ENCODE assay signal across 20 cellular contexts in the genomic region with DNA sequence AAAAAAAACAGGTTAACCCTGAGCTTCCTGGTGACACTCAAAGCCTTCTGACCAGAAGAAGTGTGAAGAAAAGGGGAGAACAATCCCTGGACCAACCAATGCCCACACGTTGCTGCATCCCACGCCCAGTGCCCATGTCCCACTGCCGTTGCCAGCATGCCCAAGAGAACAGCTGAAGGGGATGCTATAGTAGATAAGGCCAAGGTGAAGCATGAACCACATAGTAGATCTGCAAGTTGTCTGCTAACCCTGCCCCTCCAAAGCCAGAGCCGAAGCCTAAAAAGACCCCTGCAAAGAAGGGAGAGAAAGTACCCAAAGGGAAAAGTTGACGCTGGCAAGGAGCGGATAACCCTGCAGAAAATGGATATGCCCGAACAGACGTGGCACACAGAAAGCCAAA. TPM values are rescaled to one million over a fixed set of nuclear protein-coding genes. Genes with fewer than 3 reads are reported as not detected.
A peak's percentile ranks its signal among the peaks of the same experiment; 100 is the strongest.
DNase-seq lines count a peak whose midpoint lies in the region; ATAC-seq and TF ChIP-seq lines count a peak whose summit lies in the region.
"Had no signal": no experiment of that assay in that cellular context is flagged by ENCODE, and none has a peak within 500 bp of the region (broad histone marks: within the 10 kb centered on the region; RNA-seq: fewer than 3 reads in every experiment).

No MANE protein-coding gene starts in this region.

- H3K4me1 Mint-ChIP-seq in activated naive CD4-positive, alpha-beta T cell treated with anti-CD3 and anti-CD28 coated beads for 36 hours (ENCODE audit: low read depth) = peaks cover 62% of the 10 kb centered on the region
- H3K4me1 Mint-ChIP-seq in activated T-helper 2 cell treated with anti-CD3 and anti-CD28 coated beads, Interferon-gamma antibody, Interleukin-2, Interleukin-4, amounts not matched to agents 10 μg/mL and 5 μg/mL and 100 μg/mL, durations not matched to agents 14 hours and 24 hours and 36 hours (ENCODE audit: low read depth) = peaks cover 70% of the 10 kb centered on the region
- peaks cover 71% of the 10 kb centered on the region for H3K4me1 Mint-ChIP-seq in stimulated activated naive CD8-positive, alpha-beta T cell treated with anti-CD3 and anti-CD28 coated beads, Interleukin-15, amount 100 ng/mL, for 72 hours

- TF ChIP-seq POLR2A in gastroesophageal sphincter (IDR thresholded peaks at IDR 0.05) = no peak

- CTCF ChIA-PET in activated naive CD4-positive, alpha-beta T cell treated with anti-CD3 and anti-CD28 coated beads for 36 hours (lab: Charles Lee) = interaction anchor here (0.6 to 4.4 kb wide), 4 partner anchors 10 to 29 kb away, joined by 3 to 52 read pairs (median 7); no protein-coding TSS in a partner anchor
- CTCF ChIA-PET in SK-N-SH (lab: Yijun Ruan, JAX) = interaction anchor here (0.6 to 1.3 kb wide), 5 partner anchors 12 to 190 kb away, joined by 3 to 5 read pairs (median 3); no protein-coding TSS in a partner anchor

- peak overlapping the region; percentile 50; the same call in 1 of the 2 replicates for H3K27ac ChIP-seq in MM.1S (ENCODE audit: low read length)
- H3K27ac ChIP-seq in SK-N-SH (ENCODE audit: low read depth in 2 of 2, low read length in 1 of 2) = no peak overlapping the region
- H3K27ac ChIP-seq in gastroesophageal sphincter = no peak overlapping the region
- H3K27ac ChIP-seq: thoracic aorta had no signal

- H3K9me3 Mint-ChIP-seq in activated naive CD4-positive, alpha-beta T cell treated with anti-CD3 and anti-CD28 coated beads, Interleukin-2, amount 50 U/mL, for 72 hours = peaks cover 7 to 10% of the 10 kb centered on the region in 2 donors
- peaks cover 6% of the 10 kb centered on the region for H3K9me3 Mint-ChIP-seq in activated naive CD4-positive, alpha-beta T cell treated with anti-CD3 and anti-CD28 coated beads for 36 hours
- H3K9me3 Mint-ChIP-seq in activated T-helper 2 cell treated with anti-CD3 and anti-CD28 coated beads, Interferon-gamma antibody, Interleukin-2, Interleukin-4, amounts not matched to agents 10 μg/mL and 5 μg/mL and 100 μg/mL, durations not matched to agents 14 hours and 24 hours and 36 hours = peaks cover 5% of the 10 kb centered on the region
- peaks cover 6 to 8% of the 10 kb centered on the region in 2 donors for H3K9me3 Mint-ChIP-seq in stimulated activated naive CD8-positive, alpha-beta T cell treated with anti-CD3 and anti-CD28 coated beads, Interleukin-15, amount 100 ng/mL, for 72 hours

- H4K20me1 ChIP-seq in MM.1S (ENCODE audit: insufficient read depth, low read length) = no peaks in the 10 kb centered on the region
- no peaks in the 10 kb centered on the region for H4K20me1 ChIP-seq in SK-N-SH (ENCODE audit: insufficient read depth)

- H3K27me3 Mint-ChIP-seq in activated naive CD4-positive, alpha-beta T cell treated with anti-CD3 and anti-CD28 coated beads for 36 hours (ENCODE audit: low read depth) = no peaks in the 10 kb centered on the region
- no peaks in the 10 kb centered on the region for H3K27me3 Mint-ChIP-seq in activated T-helper 2 cell treated with anti-CD3 and anti-CD28 coated beads, Interferon-gamma antibody, Interleukin-2, Interleukin-4, amounts not matched to agents 10 μg/mL and 5 μg/mL and 100 μg/mL, durations not matched to agents 14 hours and 24 hours and 36 hours (ENCODE audit: low read depth)
- no peaks in the 10 kb centered on the region for H3K27me3 Mint-ChIP-seq in stimulated activated naive CD8-positive, alpha-beta T cell treated with anti-CD3 and anti-CD28 coated beads, Interleukin-15, amount 100 ng/mL, for 72 hours

- POLR2A ChIA-PET in SK-N-SH (lab: Yijun Ruan, JAX) = no interaction called here

- H3K27me3 ChIP-seq in MM.1S (replicated peaks; ENCODE audit: insufficient read depth, low read length) = 0 out of 2 replicates have a peak, but pooled peaks cover 4% of the 10 kb centered on the region
- no peaks in the 10 kb centered on the region; the same call in 1 of the 2 replicates for H3K27me3 ChIP-seq in SK-N-SH (ENCODE audit: insufficient read depth)
- no peaks in the 10 kb centered on the region for H3K27me3 ChIP-seq in gastroesophageal sphincter

- intact Hi-C loops in activated naive CD4-positive, alpha-beta T cell treated with anti-CD3 and anti-CD28 coated beads for 36 hours (cut with micrococcal nuclease) = loop anchor here (1.0 kb wide), 1 partner anchor 11 kb away; no protein-coding TSS in a partner anchor
- intact Hi-C loops in activated T-helper 2 cell treated with anti-CD3 and anti-CD28 coated beads, Interferon-gamma antibody, Interleukin-2, Interleukin-4, amounts not matched to agents 10 μg/mL and 5 μg/mL and 100 μg/mL, durations not matched to agents 14 hours and 24 hours and 36 hours (cut with micrococcal nuclease) = loop anchor here (1.0 to 2.0 kb wide), 2 partner anchors 11 to 14 kb away; no protein-coding TSS in a partner anchor

- peak overlapping the region; percentile 8 to 49 for H3K27ac Mint-ChIP-seq in activated naive CD4-positive, alpha-beta T cell treated with anti-CD3 and anti-CD28 coated beads, Interleukin-2, amount 50 U/mL, for 72 hours
- H3K27ac Mint-ChIP-seq in activated naive CD4-positive, alpha-beta T cell treated with anti-CD3 and anti-CD28 coated beads for 36 hours = no peak overlapping the region
- H3K27ac Mint-ChIP-seq in activated T-helper 2 cell treated with anti-CD3 and anti-CD28 coated beads, Interferon-gamma antibody, Interleukin-2, Interleukin-4, amounts not matched to agents 10 μg/mL and 5 μg/mL and 100 μg/mL, durations not matched to agents 14 hours and 24 hours and 36 hours = peak overlapping the region; percentile 83
- H3K27ac Mint-ChIP-seq in stimulated activated naive CD8-positive, alpha-beta T cell treated with anti-CD3 and anti-CD28 coated beads, Interleukin-15, amount 100 ng/mL, for 72 hours = peak overlapping the region; percentile 13 to 72

- H2AFZ ChIP-seq in MM.1S (ENCODE audit: low read length) (no peak overlapping the region), SK-N-SH (ENCODE audit: low read depth) (no peak overlapping the region)

- peaks cover 11 to 13% of the 10 kb centered on the region in 2 donors for H3K36me3 Mint-ChIP-seq in activated naive CD4-positive, alpha-beta T cell treated with anti-CD3 and anti-CD28 coated beads, Interleukin-2, amount 50 U/mL, for 72 hours
- H3K36me3 Mint-ChIP-seq in activated naive CD4-positive, alpha-beta T cell treated with anti-CD3 and anti-CD28 coated beads for 36 hours (ENCODE audit: low read depth) = no peaks in the 10 kb centered on the region
- H3K36me3 Mint-ChIP-seq in activated T-helper 2 cell treated with anti-CD3 and anti-CD28 coated beads, Interferon-gamma antibody, Interleukin-2, Interleukin-4, amounts not matched to agents 10 μg/mL and 5 μg/mL and 100 μg/mL, durations not matched to agents 14 hours and 24 hours and 36 hours (ENCODE audit: low read depth) = peaks cover 15% of the 10 kb centered on the region

- H3K4me2 ChIP-seq in MM.1S (ENCODE audit: low read depth, low read length) = peak overlapping the region; percentile 51; the same call in 1 of the 2 replicates
- H3K4me2 ChIP-seq in SK-N-SH = no peak overlapping the region

- H3K36me3 ChIP-seq in MM.1S (replicated peaks; ENCODE audit: insufficient read depth, low read length) (no peaks in the 10 kb centered on the region), SK-N-SH (replicated peaks in 1 of 2; ENCODE audit: control insufficient read depth in 1 of 2, insufficient read depth in 2 of 2, low read length in 1 of 2) (no peaks in the 10 kb centered on the region), gastroesophageal sphincter (no peaks in the 10 kb centered on the region)
- H3K36me3 ChIP-seq: thoracic aorta had no signal

- H3K4me3 ChIP-seq in MM.1S (ENCODE audit: low read length) (no peak overlapping the region), SK-N-SH (ENCODE audit: low read depth in 2 of 2, low read length in 1 of 2) (no peak overlapping the region), gastroesophageal sphincter (no peak overlapping the region)
- H3K4me3 ChIP-seq: thoracic aorta had no signal

- TF ChIP-seq EP300 in SK-N-SH (IDR thresholded peaks at IDR 0.05; ENCODE audit: borderline replicate concordance in 1 of 2, low read depth in 1 of 2, low read length in 1 of 2) (no peak), gastroesophageal sphincter (IDR thresholded peaks at IDR 0.05) (no peak)

- H3K9me3 ChIP-seq in MM.1S (replicated peaks; ENCODE audit: insufficient read depth, low read length) = no peaks in the 10 kb centered on the region
- no peaks in the 10 kb centered on the region for H3K9me3 ChIP-seq in SK-N-SH
- no peaks in the 10 kb centered on the region for H3K9me3 ChIP-seq in gastroesophageal sphincter
- H3K9me3 ChIP-seq: thoracic aorta had no signal

- H3K4me1 ChIP-seq in MM.1S (ENCODE audit: low read length) (peaks cover 42% of the 10 kb centered on the region), SK-N-SH (ENCODE audit: control insufficient read depth in 1 of 2, insufficient read depth in 2 of 2, low read depth in 1 of 2, low read length in 1 of 2) (peaks cover 0 to 8% of the 10 kb centered on the region in 2 experiments; a peak in 1 of 4 replicates), gastroesophageal sphincter (no peaks in the 10 kb centered on the region)

- no peak for ATAC-seq in activated naive CD4-positive, alpha-beta T cell treated with anti-CD3 and anti-CD28 coated beads, Interleukin-2, amount 50 U/mL, for 72 hours
- no peak for ATAC-seq in stimulated activated naive CD8-positive, alpha-beta T cell treated with anti-CD3 and anti-CD28 coated beads, Interleukin-15, amount 100 ng/mL, for 72 hours
- ATAC-seq in gastroesophageal sphincter = no peak
- ATAC-seq: Right ventricle myocardium inferior had no signal

- TF ChIP-seq CTCF in MM.1S (IDR thresholded peaks at IDR 0.05; ENCODE audit: low read length) (no peak), SK-N-SH (IDR thresholded peaks at IDR 0.05) (no peak), gastroesophageal sphincter (IDR thresholded peaks at IDR 0.05) (no peak)

- no peaks in the 10 kb centered on the region for H3K79me2 ChIP-seq in MM.1S (ENCODE audit: low read length)
- no peaks in the 10 kb centered on the region for H3K79me2 ChIP-seq in SK-N-SH (ENCODE audit: insufficient read depth)

- no peak for DNase-seq in activated naive CD4-positive, alpha-beta T cell treated with anti-CD3 and anti-CD28 coated beads, Interleukin-2, amount 50 U/mL, for 72 hours (ENCODE audit: low spot score in 2 of 2)
- no peak for DNase-seq in activated naive CD4-positive, alpha-beta T cell treated with anti-CD3 and anti-CD28 coated beads for 36 hours
- no peak for DNase-seq in MM.1S
- DNase-seq in activated T-helper 2 cell treated with anti-CD3 and anti-CD28 coated beads, Interferon-gamma antibody, Interleukin-2, Interleukin-4, amounts not matched to agents 10 μg/mL and 5 μg/mL and 100 μg/mL, durations not matched to agents 14 hours and 24 hours and 36 hours (ENCODE audit: low spot score) = no peak
- DNase-seq in stimulated activated naive CD8-positive, alpha-beta T cell treated with anti-CD3 and anti-CD28 coated beads, Interleukin-15, amount 100 ng/mL, for 72 hours = no peak
- DNase-seq in SK-N-SH = no peak
- DNase-seq in activated gamma-delta T cell (lab: John Stamatoyannopoulos, UW) = no peak
- DNase-seq: activated T-cell treated with anti-CD3 and anti-CD28 coated beads, Interleukin-2, amount 50 U/mL, for 1 hour; amniotic stem cell; dermis blood vessel endothelial cell; EL; glutamatergic neuron; mammary epithelial cell; NCI-H1048; NCI-H1930; NCI-H774; occipital lobe had no signal

- H3K9me2 ChIP-seq in MM.1S (replicated peaks; ENCODE audit: insufficient read depth, low read length) = no peaks in the 10 kb centered on the region
- H3K9me2 ChIP-seq in SK-N-SH = no peaks in the 10 kb centered on the region

- 66% methylated on average over 8 of the region's 8 CpGs for WGBS in SK-N-SH (ENCODE audit: low lambda C conversion rate)
- 80 to 92% methylated on average over 6 to 8 of the region's 8 CpGs for WGBS in gastroesophageal sphincter (ENCODE audit: low coverage in 1 of 2), 2 donors

- no peak overlapping the region for H3K9ac ChIP-seq in MM.1S (ENCODE audit: low read length)
- H3K9ac ChIP-seq in SK-N-SH = no peak overlapping the region

- H3F3A ChIP-seq in MM.1S (ENCODE audit: insufficient read depth, low read length) = peaks cover 38% of the 10 kb centered on the region
- no peaks in the 10 kb centered on the region for H3F3A ChIP-seq in SK-N-SH (replicated peaks; ENCODE audit: insufficient read depth)

- no peak overlapping the region for H3K4me3 Mint-ChIP-seq in activated naive CD4-positive, alpha-beta T cell treated with anti-CD3 and anti-CD28 coated beads for 36 hours
- peak overlapping the region; percentile 41 for H3K4me3 Mint-ChIP-seq in activated T-helper 2 cell treated with anti-CD3 and anti-CD28 coated beads, Interferon-gamma antibody, Interleukin-2, Interleukin-4, amounts not matched to agents 10 μg/mL and 5 μg/mL and 100 μg/mL, durations not matched to agents 14 hours and 24 hours and 36 hours (ENCODE audit: low read depth)
- H3K4me3 Mint-ChIP-seq in stimulated activated naive CD8-positive, alpha-beta T cell treated with anti-CD3 and anti-CD28 coated beads, Interleukin-15, amount 100 ng/mL, for 72 hours = peak overlapping the region; percentile 61 to 76

- TF ChIP-seq RAD21 in SK-N-SH (IDR thresholded peaks at IDR 0.05; ENCODE audit: low read length) = no peak

RNA-seq across cellular contexts. Expression of a gene that starts 11.3 kb away (rescaled TPM):
- 10 to 100 TPM; 10.7 to 32.8 TPM for total RNA-seq in activated naive CD4-positive, alpha-beta T cell treated with anti-CD3 and anti-CD28 coated beads, Interleukin-2, amount 50 U/mL, for 72 hours
- 10 to 100 TPM; 18.5 to 20.0 TPM for total RNA-seq in activated naive CD4-positive, alpha-beta T cell treated with anti-CD3 and anti-CD28 coated beads for 36 hours
- 75.3 and 87.1 TPM in 2 replicates for total RNA-seq in activated T-helper 2 cell treated with anti-CD3 and anti-CD28 coated beads, Interferon-gamma antibody, Interleukin-2, Interleukin-4, amounts not matched to agents 10 μg/mL and 5 μg/mL and 100 μg/mL, durations not matched to agents 14 hours and 24 hours and 36 hours
- polyA plus RNA-seq in SK-N-SH (2012; rRNA removed) = 0.02 TPM in 1 of 2 replicates, not detected in the other
- 0.01 and 0.04 TPM in 2 replicates for polyA plus RNA-seq in SK-N-SH (2012; cell fraction: cytosol; rRNA removed)
- polyA plus RNA-seq in SK-N-SH (2012; cell fraction: nucleus; rRNA removed) = 0.01 TPM in 2 replicates
- 1 to 10 TPM; 1.0 to 5.8 (median 2.4) TPM for total RNA-seq in gastroesophageal sphincter
- total RNA-seq: mammary epithelial cell had no signal
